14 cellular contexts compared by ENCODE assay signal in genomic region chr14:103130965-103131364, GRCh38. TPM values are rescaled to one million over a fixed set of nuclear protein-coding genes. Genes with fewer than 3 reads are reported as not detected.
DNase-seq lines count a peak whose midpoint lies in the region; ATAC-seq and TF ChIP-seq lines count a peak whose summit lies in the region.
"Had no signal": no experiment of that assay in that cellular context is flagged by ENCODE, and none has a peak within 500 bp of the region (broad histone marks: within the 10 kb centered on the region; RNA-seq: fewer than 3 reads in every experiment).

No MANE protein-coding gene starts in this region.

- H3K9me3 Mint-ChIP-seq in osteocyte (ENCODE audit: unreplicated experiment), result no peaks in the 10 kb centered on the region
- H3K9me3 Mint-ChIP-seq in activated CD4-positive, alpha-beta T cell treated with anti-CD3 and anti-CD28 coated beads, Interleukin-2, amount 10 ng/mL, durations not matched to agents 7 days and 5 days, result no peaks in the 10 kb centered on the region
- H3K9me3 Mint-ChIP-seq: activated T-cell treated with anti-CD3 and anti-CD28 coated beads, Interleukin-2, amount 50 U/mL, for 24 hours; H9 had no signal

- ATAC-seq in GM19351 (IDR thresholded peaks at IDR 0.05; ENCODE audit: unreplicated experiment), result no peak
- ATAC-seq: T-helper 17 cell had no signal

- H3K36me3 Mint-ChIP-seq in osteocyte (ENCODE audit: unreplicated experiment), result no peaks in the 10 kb centered on the region
- H3K36me3 Mint-ChIP-seq in activated CD4-positive, alpha-beta T cell treated with anti-CD3 and anti-CD28 coated beads, Interleukin-2, amount 10 ng/mL, durations not matched to agents 7 days and 5 days (ENCODE audit: low read depth), result no peaks in the 10 kb centered on the region

- no peak for TF ChIP-seq CTCF in osteocyte (IDR thresholded peaks at IDR 0.05)

- no peaks in the 10 kb centered on the region for H3K9me3 ChIP-seq in esophagus (ENCODE audit: control insufficient read depth in 2 of 2, insufficient read depth in 1 of 2, low read depth in 1 of 2, low read length in 1 of 2)

- H3K4me3 ChIP-seq in esophagus (ENCODE audit: low read depth in 1 of 2, low read length in 2 of 2), result no peak overlapping the region

- 35 to 40% methylated on average over 8 of the region's 8 CpGs for WGBS in esophagus, 2 donors

- peaks cover 18 to 40% of the 10 kb centered on the region in 2 donors for H3K4me1 ChIP-seq in esophagus (ENCODE audit: control insufficient read depth in 2 of 2, insufficient read depth in 2 of 2, low read length in 1 of 2)

- peaks cover 52% of the 10 kb centered on the region for H3K4me1 Mint-ChIP-seq in osteocyte (ENCODE audit: unreplicated experiment)
- H3K4me1 Mint-ChIP-seq in activated CD4-positive, alpha-beta T cell treated with anti-CD3 and anti-CD28 coated beads, Interleukin-2, amount 10 ng/mL, durations not matched to agents 7 days and 5 days, result no peaks in the 10 kb centered on the region
- H3K4me1 Mint-ChIP-seq: T-helper 17 cell had no signal

- peak overlapping the region; percentile 88 for H3K27ac Mint-ChIP-seq in osteocyte (ENCODE audit: unreplicated experiment)
- no peak overlapping the region for H3K27ac Mint-ChIP-seq in activated CD4-positive, alpha-beta T cell treated with anti-CD3 and anti-CD28 coated beads, Interleukin-2, amount 10 ng/mL, durations not matched to agents 7 days and 5 days
- H3K27ac Mint-ChIP-seq: activated T-cell treated with anti-CD3 and anti-CD28 coated beads, Interleukin-2, amount 50 U/mL, for 24 hours; T-helper 17 cell had no signal

- no peaks in the 10 kb centered on the region for H3K27me3 ChIP-seq in esophagus (ENCODE audit: control insufficient read depth in 1 of 2, insufficient read depth in 2 of 2, low read length in 2 of 2)

- H3K4me3 Mint-ChIP-seq in osteocyte (ENCODE audit: unreplicated experiment), result peak overlapping the region; percentile 22
- no peak overlapping the region for H3K4me3 Mint-ChIP-seq in activated CD4-positive, alpha-beta T cell treated with anti-CD3 and anti-CD28 coated beads, Interleukin-2, amount 10 ng/mL, durations not matched to agents 7 days and 5 days
- H3K4me3 Mint-ChIP-seq: activated T-cell treated with anti-CD3 and anti-CD28 coated beads, Interleukin-2, amount 50 U/mL, for 24 hours; H9; T-helper 17 cell had no signal

- DNase-seq in Daoy (ENCODE audit: low read depth), result peak; percentile 89
- DNase-seq in NCI-H226, result peak; percentile 88
- no peak for DNase-seq in osteocyte (ENCODE audit: extremely low spot score, unreplicated experiment)
- no peak for DNase-seq in activated CD4-positive, alpha-beta T cell treated with anti-CD3 and anti-CD28 coated beads, Interleukin-2, amount 10 ng/mL, durations not matched to agents 7 days and 5 days
- no peak for DNase-seq in SKM-1 (lab: John Stamatoyannopoulos, UW; ENCODE audit: unreplicated experiment)
- DNase-seq in NCI-H1436 treated with DMSO at 0.1 percent for 48 hours (lab: John Stamatoyannopoulos, UW), result no peak
- DNase-seq: activated T-cell treated with anti-CD3 and anti-CD28 coated beads, Interleukin-2, amount 50 U/mL, for 24 hours; H9; islet precursor cell; NCI-H2107; T-helper 17 cell had no signal

- POLR2A ChIA-PET in activated CD4-positive, alpha-beta T cell treated with anti-CD3 and anti-CD28 coated beads, Interleukin-2, amount 10 ng/mL, durations not matched to agents 7 days and 5 days (lab: Charles Lee), result no interaction called here

- peak overlapping the region; percentile 36 to 82 for H3K27ac ChIP-seq in esophagus (ENCODE audit: low read depth in 2 of 2, low read length in 1 of 2)

- peaks cover 0 to 40% of the 10 kb centered on the region in 2 donors for H3K36me3 ChIP-seq in esophagus (ENCODE audit: control insufficient read depth in 2 of 2, insufficient read depth in 2 of 2, low read length in 1 of 2)

- CTCF ChIA-PET in activated CD4-positive, alpha-beta T cell treated with anti-CD3 and anti-CD28 coated beads, Interleukin-2, amount 10 ng/mL, durations not matched to agents 7 days and 5 days (lab: Charles Lee), result no interaction called here

- no peaks in the 10 kb centered on the region for H3K27me3 Mint-ChIP-seq in osteocyte (ENCODE audit: unreplicated experiment)
- no peaks in the 10 kb centered on the region for H3K27me3 Mint-ChIP-seq in activated CD4-positive, alpha-beta T cell treated with anti-CD3 and anti-CD28 coated beads, Interleukin-2, amount 10 ng/mL, durations not matched to agents 7 days and 5 days

RNA-seq across cellular contexts. Expression of gene TNFAIP2, which starts 7.7 kb away (rescaled TPM):
- 137 and 142 TPM in 2 replicates for total RNA-seq in Daoy (2014; rRNA removed; shearing (Covaris generic))
- 100 to 1,000 TPM in 1 of 2 donors, 10 to 100 TPM in 1; 93.7 to 219 TPM for polyA plus RNA-seq in esophagus
- total RNA-seq in osteocyte, result 1.3 and 2.9 TPM in 2 replicates
- total RNA-seq in activated CD4-positive, alpha-beta T cell treated with anti-CD3 and anti-CD28 coated beads, Interleukin-2, amount 10 ng/mL, durations not matched to agents 7 days and 5 days, result under 1 TPM in 1 of 2 experiments, not detected in 1; 0.60 TPM

RNA-seq across cellular contexts. Expression of gene EXOC3L4, which starts 36.4 kb away (rescaled TPM):
- 0.97 TPM in 1 of 2 replicates, not detected in the other for total RNA-seq in Daoy (2014; rRNA removed; shearing (Covaris generic))
- polyA plus RNA-seq in esophagus, result under 1 TPM; 0.52 to 0.67 TPM
- 0.86 TPM in 1 of 2 replicates, not detected in the other for total RNA-seq in osteocyte
- total RNA-seq in activated CD4-positive, alpha-beta T cell treated with anti-CD3 and anti-CD28 coated beads, Interleukin-2, amount 10 ng/mL, durations not matched to agents 7 days and 5 days, result not detected
- total RNA-seq: dermis microvascular lymphatic vessel endothelial cell, T-helper 17 cell had no signal

RNA-seq across cellular contexts. Expression of gene LBHD2, which starts 47.0 kb away (rescaled TPM):
- total RNA-seq in Daoy (2014; rRNA removed; shearing (Covaris generic)), result not detected in 2 replicates
- polyA plus RNA-seq in esophagus, result not detected
- not detected in 2 replicates for total RNA-seq in osteocyte
- total RNA-seq in activated CD4-positive, alpha-beta T cell treated with anti-CD3 and anti-CD28 coated beads, Interleukin-2, amount 10 ng/mL, durations not matched to agents 7 days and 5 days, result not detected
- total RNA-seq: dermis microvascular lymphatic vessel endothelial cell, H9, T-helper 17 cell had no signal

Comparison
In these comparisons a context has a peak if more than half of its experiments do, and no peak if none do; other contexts are left out.
1. DNase-seq: peak in Daoy (single experiment) and NCI-H226 (single experiment); none in osteocyte (single experiment), activated CD4-positive, alpha-beta T cell treated with anti-CD3 and anti-CD28 coated beads, Interleukin-2, amount 10 ng/mL, durations not matched to agents 7 days and 5 days (single experiment), SKM-1 (single experiment) and NCI-H1436 treated with DMSO at 0.1 percent for 48 hours (single experiment).
2. RNA of gene TNFAIP2, which starts 7.7 kb away (total RNA-seq): 137 to 142 TPM in Daoy; 1.3 to 2.9 TPM in osteocyte and 0.60 TPM in activated CD4-positive, alpha-beta T cell treated with anti-CD3 and anti-CD28 coated beads, Interleukin-2, amount 10 ng/mL, durations not matched to agents 7 days and 5 days; every median in the first group is over 10 times any median in the second.